ENCODE assay signal across 18 cellular contexts in genomic region chr17:79872762-79873161, GRCh38.
"Had no signal": no experiment of that assay in that cellular context is flagged by ENCODE, and none has a peak within 500 bp of the region (broad histone marks: within the 10 kb centered on the region; RNA-seq: fewer than 3 reads in every experiment).

No MANE protein-coding gene starts in this region.

- H3K4me2 ChIP-seq: neural progenitor cell, SK-N-SH had no signal

- H3K27me3 ChIP-seq: neural progenitor cell had no signal

- H3K9me3 ChIP-seq: heart right ventricle, left lung, SK-N-SH, thoracic aorta had no signal

- H3K4me3 ChIP-seq: gastroesophageal sphincter, heart right ventricle, left lung, neural progenitor cell, thoracic aorta had no signal

- H3K36me3 ChIP-seq: gastroesophageal sphincter, heart right ventricle, left lung, neural progenitor cell, thoracic aorta had no signal

- H2AFZ ChIP-seq: neural progenitor cell had no signal

- DNase-seq: activated CD4-positive, alpha-beta T cell treated with anti-CD3 and anti-CD28 coated beads, Interleukin-2, amount 50 U/mL, for 4 hours; amygdala; cerebellar nuclear complex; heart right ventricle; left lung; naive thymus-derived CD8-positive, alpha-beta T cell; retina; SK-N-SH; stimulated activated CD4-positive, alpha-beta T cell treated with anti-CD3 and anti-CD28 coated beads, Interleukin-4, amount 100 ng/mL, for 1 hour; stimulated activated naive CD4-positive, alpha-beta T cell treated with Interleukin-2 at 50 U/mL for 16 hours had no signal

- ATAC-seq: gastroesophageal sphincter; heart right ventricle; left lung; naive thymus-derived CD8-positive, alpha-beta T cell; WTC11 had no signal

- FAIRE-seq: bronchial epithelial cell, keratinocyte, TTC549 had no signal

- H3K27ac ChIP-seq: epithelial cell of prostate, gastroesophageal sphincter, heart right ventricle, left lung, neural progenitor cell, thoracic aorta had no signal

- H3K4me1 ChIP-seq: gastroesophageal sphincter, heart right ventricle, left lung had no signal

- H3K9me2 ChIP-seq: SK-N-SH had no signal
